ENCODE assay signal across 18 cellular contexts in the genomic region with DNA sequence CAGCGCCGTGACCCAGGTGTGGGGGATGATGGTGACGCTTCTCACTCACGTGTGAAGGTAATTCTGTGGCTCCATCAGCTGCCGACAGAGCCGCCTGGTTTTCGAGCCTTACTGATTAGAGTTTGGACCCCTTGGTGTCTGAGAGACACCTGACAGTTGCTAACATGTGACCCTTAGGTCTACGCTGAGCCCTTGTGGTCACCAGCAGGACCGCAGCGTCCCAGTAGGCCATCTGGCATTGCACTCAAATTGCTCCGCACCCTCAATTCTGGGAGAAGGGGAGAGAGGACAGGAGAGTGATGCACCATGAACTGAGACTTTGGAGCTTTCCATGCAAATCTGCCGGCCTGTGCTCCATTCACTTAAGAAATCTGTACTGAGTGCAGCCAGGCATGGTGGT. TPM values are rescaled to one million over a fixed set of nuclear protein-coding genes. Genes with fewer than 3 reads are reported as not detected.
A peak's percentile ranks its signal among the peaks of the same experiment; 100 is the strongest.
DNase-seq lines count a peak whose midpoint lies in the region; ATAC-seq and TF ChIP-seq lines count a peak whose summit lies in the region.
"Had no signal": no experiment of that assay in that cellular context is flagged by ENCODE, and none has a peak within 500 bp of the region (broad histone marks: within the 10 kb centered on the region; RNA-seq: fewer than 3 reads in every experiment).

No MANE protein-coding gene starts in this region.

- H3K9me2 ChIP-seq in MM.1S (replicated peaks; ENCODE audit: insufficient read depth, low read length) = no peaks in the 10 kb centered on the region

- H4K20me1 ChIP-seq in MM.1S (ENCODE audit: insufficient read depth, low read length) = no peaks in the 10 kb centered on the region
- peaks cover 2% of the 10 kb centered on the region for H4K20me1 ChIP-seq in osteoblast (ENCODE audit: insufficient read depth, low read length)

- H3K27ac ChIP-seq in MM.1S (ENCODE audit: low read length) (no peak overlapping the region; the same call in 1 of the 2 replicates), brain microvascular endothelial cell (no peak overlapping the region), osteoblast (ENCODE audit: low read depth, low read length) (peak overlapping the region; percentile 25)
- H3K27ac ChIP-seq: spleen, upper lobe of left lung had no signal

- H3K36me3 ChIP-seq in MM.1S (replicated peaks; ENCODE audit: insufficient read depth, low read length) (no peaks in the 10 kb centered on the region), brain microvascular endothelial cell (replicated peaks) (peaks cover 14% of the 10 kb centered on the region), osteoblast (ENCODE audit: insufficient read depth, low read length) (peaks cover 19% of the 10 kb centered on the region)

- H3K79me2 ChIP-seq in MM.1S (ENCODE audit: low read length) = peaks cover 23% of the 10 kb centered on the region
- peaks cover 27% of the 10 kb centered on the region for H3K79me2 ChIP-seq in osteoblast (ENCODE audit: insufficient read depth, low read length)

- H3K9me3 ChIP-seq in MM.1S (replicated peaks; ENCODE audit: insufficient read depth, low read length) (no peaks in the 10 kb centered on the region), osteoblast (ENCODE audit: low read depth, low read length) (no peaks in the 10 kb centered on the region)
- H3K9me3 ChIP-seq: esophagus squamous epithelium, spleen, upper lobe of left lung had no signal

- DNase-seq in MM.1S (no peak), brain microvascular endothelial cell (no peak), osteoblast (ENCODE audit: insufficient read length, low spot score, missing footprints) (no peak), NCI-H345 (lab: John Stamatoyannopoulos, UW) (no peak)
- DNase-seq: activated CD4-positive, alpha-beta T cell treated with anti-CD3 and anti-CD28 coated beads, Interleukin-2, amount 50 U/mL, for 48 hours; aorta; effector CD8-positive, alpha-beta T cell; esophagus squamous epithelium; left cardiac atrium; MV-4-11; NCI-H1694 treated with DMSO at 0.1 percent for 48 hours; Right ventricle myocardium superior; spleen; upper lobe of left lung had no signal

- H3K27me3 ChIP-seq in MM.1S (replicated peaks; ENCODE audit: insufficient read depth, low read length) = peaks cover 16% of the 10 kb centered on the region
- no peaks in the 10 kb centered on the region for H3K27me3 ChIP-seq in brain microvascular endothelial cell (replicated peaks)
- no peaks in the 10 kb centered on the region for H3K27me3 ChIP-seq in osteoblast (ENCODE audit: insufficient read depth, low read length)
- H3K27me3 ChIP-seq: esophagus squamous epithelium, spleen, upper lobe of left lung had no signal

- H3K4me3 ChIP-seq in MM.1S (ENCODE audit: low read length) = no peak overlapping the region
- no peak overlapping the region for H3K4me3 ChIP-seq in brain microvascular endothelial cell (ENCODE audit: low read depth, low read length)
- no peak overlapping the region for H3K4me3 ChIP-seq in osteoblast (ENCODE audit: insufficient read depth, low read length)
- H3K4me3 ChIP-seq: esophagus squamous epithelium, upper lobe of left lung had no signal

- H2AFZ ChIP-seq in MM.1S (ENCODE audit: low read length) = no peak overlapping the region
- no peak overlapping the region for H2AFZ ChIP-seq in osteoblast (ENCODE audit: low read length)

- TF ChIP-seq CTCF in GM12874 (IDR thresholded peaks at IDR 0.05; ENCODE audit: insufficient read depth, low read depth, low read length) = 0 out of 2 replicates have a peak, but pooled peaks have one; percentile 5
- no peak for TF ChIP-seq CTCF in MM.1S (IDR thresholded peaks at IDR 0.05; ENCODE audit: low read length)
- peak; percentile 1 for TF ChIP-seq CTCF in brain microvascular endothelial cell (IDR thresholded peaks at IDR 0.05; ENCODE audit: low read depth, low read length, missing control alignments)
- no peak for TF ChIP-seq CTCF in osteoblast (IDR thresholded peaks at IDR 0.05; ENCODE audit: extremely low read depth, low read depth, low read length)

- H3K4me1 ChIP-seq in MM.1S (ENCODE audit: low read length) (peaks cover 33% of the 10 kb centered on the region), osteoblast (ENCODE audit: insufficient read depth, low read length) (peaks cover 47% of the 10 kb centered on the region)

- H3F3A ChIP-seq in MM.1S (ENCODE audit: insufficient read depth, low read length) = peaks cover 29% of the 10 kb centered on the region

- ATAC-seq in HG03196 (IDR thresholded peaks at IDR 0.05; ENCODE audit: unreplicated experiment) (no peak), GM21390 (IDR thresholded peaks at IDR 0.05; ENCODE audit: unreplicated experiment) (no peak)
- ATAC-seq: left cardiac atrium had no signal

- no peak overlapping the region for H3K9ac ChIP-seq in MM.1S (ENCODE audit: low read length)

- H3K4me2 ChIP-seq in MM.1S (ENCODE audit: low read depth, low read length) = peak overlapping the region; percentile 4; the same call in 1 of the 2 replicates
- no peak overlapping the region for H3K4me2 ChIP-seq in osteoblast (ENCODE audit: insufficient read depth, low read length)

- in situ Hi-C loops in brain microvascular endothelial cell (cut with HindIII; ENCODE audit: low pct_ligation_motif_present, low sequenced_read_pairs) = no loop called here

RNA-seq across cellular contexts. Expression of gene FLYWCH1, which starts 2.5 kb away (rescaled TPM):
- total RNA-seq in osteoblast = 48.3 and 56.5 TPM in 2 replicates

RNA-seq across cellular contexts. Expression of gene FLYWCH2, which starts 31.2 kb away (rescaled TPM):
- total RNA-seq in osteoblast = 38.7 and 43.6 TPM in 2 replicates

RNA-seq across cellular contexts. Expression of gene KREMEN2, which starts 49.8 kb away (rescaled TPM):
- total RNA-seq in osteoblast = not detected in 2 replicates
- total RNA-seq: aorta, chondrocyte, left cardiac atrium, Right ventricle myocardium superior, upper lobe of left lung had no signal

RNA-seq across cellular contexts. Expression of gene PAQR4, which starts 54.9 kb away (rescaled TPM):
- 1.5 and 1.8 TPM in 2 replicates for total RNA-seq in osteoblast

RNA-seq across cellular contexts. Expression of gene PRSS22, which starts 56.3 kb away (rescaled TPM):
- not detected in 2 replicates for total RNA-seq in osteoblast
- total RNA-seq: aorta, chondrocyte, left cardiac atrium, Right ventricle myocardium superior had no signal

Comparison
In these comparisons a context has a peak if more than half of its experiments do, and no peak if none do; other contexts are left out.
1. CTCF ChIP-seq: peak in GM12874 (single experiment) and brain microvascular endothelial cell (single experiment); none in MM.1S (single experiment) and osteoblast (single experiment).